Comparison of ENCODE assay signal across 8 cellular contexts in genomic region chr1:121148489-121149190, GRCh38. TPM values are rescaled to one million over a fixed set of nuclear protein-coding genes. Genes with fewer than 3 reads are reported as not detected.
DNase-seq lines count a peak whose midpoint lies in the region; ATAC-seq, FAIRE-seq and TF ChIP-seq lines count a peak whose summit lies in the region.
"Not testable (repeated sequence)": the region's sequence is repeated elsewhere in the genome, so short reads cannot be mapped to it uniquely, and the experiment has no call there.

No MANE protein-coding gene starts in this region.

- not testable (repeated sequence) for TF ChIP-seq EP300 in A549 (IDR thresholded peaks at IDR 0.05)

- BruUV-seq in Panc1 (replicated peaks; lab: Mats Ljungman, UMichigan): not testable (repeated sequence)

- not testable (repeated sequence) for TF ChIP-seq POLR2A in A549 (IDR thresholded peaks at IDR 0.05; ENCODE audit: low read length)

- not testable (repeated sequence) for H3K4me3 Mint-ChIP-seq in activated T-cell treated with anti-CD3 and anti-CD28 coated beads, Interleukin-2, amount 50 U/mL, for 72 hours; natural killer cell

- not testable (repeated sequence) for H3K36me3 ChIP-seq in Panc1 (ENCODE audit: control insufficient read depth, insufficient read depth, low read length); thoracic aorta

- H3K9me3 ChIP-seq in A549; Panc1 (ENCODE audit: control insufficient read depth, insufficient read depth, low read depth, low read length); thoracic aorta: not testable (repeated sequence)

- WGBS in A549 (ENCODE audit: missing lambda C conversion rate): 5% methylated on average over 2 of the region's 9 CpGs

- ATAC-seq in A549 (peak; percentile 84 to 87), HG02798 (IDR thresholded peaks at IDR 0.05; ENCODE audit: poor library complexity, unreplicated experiment) (peak; percentile 54), Panc1 (peak; percentile 87), left colon (peak; percentile 65), natural killer cell (peak in 2 of 3 donors; percentile 57 to 73), thoracic aorta (ENCODE audit: insufficient number of reproducible peaks, low FRiP score, low read depth) (peak; percentile 41)
- peak; percentile 35 to 46 for ATAC-seq in activated T-cell treated with anti-CD3 and anti-CD28 coated beads, Interleukin-2, amount 50 U/mL, for 72 hours (replicated peaks in 1 of 2)

- H3K27ac Mint-ChIP-seq in activated T-cell treated with anti-CD3 and anti-CD28 coated beads, Interleukin-2, amount 50 U/mL, for 72 hours; natural killer cell: not testable (repeated sequence)

- H3K36me3 Mint-ChIP-seq in activated T-cell treated with anti-CD3 and anti-CD28 coated beads, Interleukin-2, amount 50 U/mL, for 72 hours (ENCODE audit: insufficient read depth in 2 of 2); natural killer cell: not testable (repeated sequence)

- DNase-seq in A549 (ENCODE audit: low read depth in 1 of 2, low spot score in 1 of 2); Panc1 (ENCODE audit: low read depth, low spot score); activated T-cell treated with anti-CD3 and anti-CD28 coated beads, Interleukin-2, amount 50 U/mL, for 72 hours; frontal cortex (ENCODE audit: low spot score in 2 of 2); left colon; natural killer cell; thoracic aorta (ENCODE audit: low spot score): not testable (repeated sequence)

- not testable (repeated sequence) for H3K9me3 Mint-ChIP-seq in activated T-cell treated with anti-CD3 and anti-CD28 coated beads, Interleukin-2, amount 50 U/mL, for 72 hours; natural killer cell

- not testable (repeated sequence) for H3K4me1 ChIP-seq in A549; Panc1 (ENCODE audit: control insufficient read depth, insufficient read depth, low read length); thoracic aorta (ENCODE audit: control insufficient read depth in 1 of 2, low read depth in 2 of 2)

- H3K27me3 Mint-ChIP-seq in activated T-cell treated with anti-CD3 and anti-CD28 coated beads, Interleukin-2, amount 50 U/mL, for 72 hours (ENCODE audit: low read depth); natural killer cell (ENCODE audit: low read depth in 2 of 2): not testable (repeated sequence)

- H3K4me2 ChIP-seq in A549: not testable (repeated sequence)

- in situ Hi-C loops in Panc1 (cut with HindIII; ENCODE audit: low pct_unique_long_range_greater_than_20kb, low sequenced_read_pairs): not testable (repeated sequence)

- not testable (repeated sequence) for TF ChIP-seq RAD21 in A549 (conservative IDR thresholded peaks at IDR 0.05 in 1 of 2, IDR thresholded peaks at IDR 0.05 in 1 of 2)

- not testable (repeated sequence) for TF ChIP-seq CTCF in A549 (IDR thresholded peaks at IDR 0.05); Panc1 (IDR thresholded peaks at IDR 0.05); natural killer cell (IDR thresholded peaks at IDR 0.05)
- peak; percentile 16 for TF ChIP-seq CTCF in thoracic aorta (IDR thresholded peaks at IDR 0.05)

- CTCF ChIA-PET in A549 (lab: Yijun Ruan, JAX); Panc1 (lab: Charles Lee): not testable (repeated sequence)

- intact Hi-C loops in Panc1 (cut with micrococcal nuclease; ENCODE audit: unreplicated experiment); left colon (cut with DNase I, micrococcal nuclease); natural killer cell (cut with micrococcal nuclease): not testable (repeated sequence)

- not testable (repeated sequence) for H3K27me3 ChIP-seq in Panc1 (ENCODE audit: control insufficient read depth, insufficient read depth, low read length); thoracic aorta (replicated peaks; ENCODE audit: insufficient read depth)

- POLR2A ChIA-PET in A549 (lab: Yijun Ruan, JAX); Panc1 (lab: Charles Lee): not testable (repeated sequence)

- H3K4me1 Mint-ChIP-seq in activated T-cell treated with anti-CD3 and anti-CD28 coated beads, Interleukin-2, amount 50 U/mL, for 72 hours (ENCODE audit: low read depth); natural killer cell: not testable (repeated sequence)

- not testable (repeated sequence) for H3K27ac ChIP-seq in A549; Panc1 (ENCODE audit: low read length); thoracic aorta

- FAIRE-seq in A549 (lab: Jason Lieb, UNC): not testable (repeated sequence)
- peak; percentile 71 for FAIRE-seq in frontal cortex (lab: Jason Lieb, UNC)

- not testable (repeated sequence) for H3K4me3 ChIP-seq in A549; Panc1 (ENCODE audit: low read depth in 2 of 2, low read length in 2 of 2); thoracic aorta

RNA-seq across cellular contexts. Expression of gene FAM72B, which starts 35.5 kb away (rescaled TPM):
- polyA plus RNA-seq in A549 (2011; rRNA removed) (11.2 and 14.2 TPM in 2 replicates), A549 (2017; fragmentation: RNase III; extraction: RNeasy Plus Mini Kit Qiagen cat#74134 plus additional on column Dnase treatment) (12.5 to 13.3 TPM (median 12.5 TPM) in 3 replicates)
- polyA plus RNA-seq in A549 (2012; cell fraction: cytosol; rRNA removed): 5.6 and 6.0 TPM in 2 replicates
- polyA plus RNA-seq in A549 (2012; cell fraction: nucleus; rRNA removed): 2.9 and 4.1 TPM in 2 replicates
- 6.2 and 8.6 TPM in 2 replicates for polyA minus RNA-seq in A549 (2011; rRNA and poly(A)+ RNA removed)
- total RNA-seq in Panc1 (2021; ENCODE audit: unreplicated experiment) (24.9 TPM), frontal cortex (0.82 TPM), left colon (1 to 10 TPM in 1 of 2 donors, not detected in 1; 1.3 TPM), natural killer cell (1 to 10 TPM in 2 of 3 donors, under 1 TPM in 1; 0.40 to 1.9 (median 1.0) TPM), thoracic aorta (under 1 TPM; 0.27 to 0.42 TPM)
- polyA plus RNA-seq in Panc1 (2012; ENCODE audit: insufficient read length): 21.9 TPM
- 10 to 100 TPM; 34.6 to 58.1 TPM for total RNA-seq in activated T-cell treated with anti-CD3 and anti-CD28 coated beads, Interleukin-2, amount 50 U/mL, for 72 hours

RNA-seq across cellular contexts. Expression of gene SRGAP2C, which starts 36.1 kb away (rescaled TPM):
- polyA plus RNA-seq in A549 (2011; rRNA removed) (8.3 and 10.5 TPM in 2 replicates), A549 (2017; fragmentation: RNase III; extraction: RNeasy Plus Mini Kit Qiagen cat#74134 plus additional on column Dnase treatment) (5.4 to 5.8 TPM (median 5.6 TPM) in 3 replicates)
- 2.3 and 2.5 TPM in 2 replicates for polyA plus RNA-seq in A549 (2012; cell fraction: cytosol; rRNA removed)
- polyA plus RNA-seq in A549 (2012; cell fraction: nucleus; rRNA removed): 4.6 and 5.7 TPM in 2 replicates
- polyA minus RNA-seq in A549 (2011; rRNA and poly(A)+ RNA removed): 13.1 and 17.1 TPM in 2 replicates
- total RNA-seq in Panc1 (2021; ENCODE audit: unreplicated experiment) (50.5 TPM), frontal cortex (51.0 TPM), left colon (1 to 10 TPM; 4.3 to 8.1 TPM), natural killer cell (10 to 100 TPM; 12.0 to 24.0 (median 17.5) TPM), thoracic aorta (10 to 100 TPM; 19.1 to 27.7 TPM)
- polyA plus RNA-seq in Panc1 (2012; ENCODE audit: insufficient read length): 20.2 TPM
- 10 to 100 TPM; 19.1 to 23.5 TPM for total RNA-seq in activated T-cell treated with anti-CD3 and anti-CD28 coated beads, Interleukin-2, amount 50 U/mL, for 72 hours
